ENCODE assay signal across 1 cellular context in genomic region chr3:71499477-71499876, GRCh38.
TF ChIP-seq lines count a peak whose summit lies in the region.

No MANE protein-coding gene starts in this region.

TF ChIP-seq in WTC11, 78 proteins besides CTCF, POLR2A, EP300 and RAD21 (continued from another document):
- TF ChIP-seq AFF4 (CRISPR knock-in tag; IDR thresholded peaks at IDR 0.05; ENCODE audit: borderline replicate concordance) (no peak), AR (CRISPR knock-in tag; IDR thresholded peaks at IDR 0.05) (no peak), IRF1 (CRISPR knock-in tag; IDR thresholded peaks at IDR 0.05) (no peak), CREM (CRISPR knock-in tag; IDR thresholded peaks at IDR 0.05) (no peak), IRF2 (CRISPR knock-in tag; IDR thresholded peaks at IDR 0.05; ENCODE audit: borderline replicate concordance, low read depth) (no peak), E2F1 (CRISPR knock-in tag; IDR thresholded peaks at IDR 0.05) (no peak), ZNF232 (CRISPR knock-in tag; IDR thresholded peaks at IDR 0.05) (no peak), NFE2L1 (CRISPR knock-in tag; IDR thresholded peaks at IDR 0.05) (no peak)
